Comparison of ENCODE assay signal across 1 cellular context in genomic region chr6:42047220-42047590, GRCh38.
TF ChIP-seq lines count a peak whose summit lies in the region.

No MANE protein-coding gene starts in this region.

TF ChIP-seq in H1, 55 proteins besides CTCF, POLR2A, EP300 and RAD21 (continued from another document):
- TF ChIP-seq CHD7 (IDR thresholded peaks at IDR 0.05; ENCODE audit: insufficient replicate concordance, low read length): no peak
- no peak for TF ChIP-seq CEBPB (IDR thresholded peaks at IDR 0.05; ENCODE audit: low read depth, low read length)
- no peak for TF ChIP-seq KDM4A (IDR thresholded peaks at IDR 0.05; ENCODE audit: low read depth, low read length, severe bottlenecking)
- TF ChIP-seq ASH2L (IDR thresholded peaks at IDR 0.05; ENCODE audit: low read length): no peak
- TF ChIP-seq KDM5A (IDR thresholded peaks at IDR 0.05; ENCODE audit: low read length): no peak
- no peak for TF ChIP-seq TAF1 (IDR thresholded peaks at IDR 0.05; ENCODE audit: low read depth, low read length)
- no peak for TF ChIP-seq JUND (IDR thresholded peaks at IDR 0.05; ENCODE audit: low read length)
- no peak for TF ChIP-seq SIN3A (conservative IDR thresholded peaks at IDR 0.05 in 1 of 2, IDR thresholded peaks at IDR 0.05 in 1 of 2; ENCODE audit: low read depth in 1 of 2, low read length in 2 of 2)
- no peak for TF ChIP-seq CTBP2 (IDR thresholded peaks at IDR 0.05; ENCODE audit: borderline replicate concordance, insufficient read depth, insufficient read length, low read length)
- TF ChIP-seq JUN (IDR thresholded peaks at IDR 0.05; ENCODE audit: low read depth, low read length): no peak
- no peak for TF ChIP-seq RFX5 (IDR thresholded peaks at IDR 0.05; ENCODE audit: borderline replicate concordance, low read depth, low read length)
- TF ChIP-seq FOSL1 (IDR thresholded peaks at IDR 0.05; ENCODE audit: insufficient read depth, low read depth, low read length): no peak
- TF ChIP-seq SAP30 (IDR thresholded peaks at IDR 0.05; ENCODE audit: insufficient read depth, insufficient replicate concordance, low read length): no peak
- no peak for TF ChIP-seq SIRT6 (IDR thresholded peaks at IDR 0.05; ENCODE audit: low read length)
- no peak for TF ChIP-seq POU5F1 (IDR thresholded peaks at IDR 0.05; ENCODE audit: low read depth, low read length)
- no peak for TF ChIP-seq KDM1A (IDR thresholded peaks at IDR 0.05; ENCODE audit: borderline replicate concordance, low read length)
- TF ChIP-seq POLR2AphosphoS5 (IDR thresholded peaks at IDR 0.05; ENCODE audit: low read depth, low read length): no peak
